25 cellular contexts compared by ENCODE assay signal in the genomic region with DNA sequence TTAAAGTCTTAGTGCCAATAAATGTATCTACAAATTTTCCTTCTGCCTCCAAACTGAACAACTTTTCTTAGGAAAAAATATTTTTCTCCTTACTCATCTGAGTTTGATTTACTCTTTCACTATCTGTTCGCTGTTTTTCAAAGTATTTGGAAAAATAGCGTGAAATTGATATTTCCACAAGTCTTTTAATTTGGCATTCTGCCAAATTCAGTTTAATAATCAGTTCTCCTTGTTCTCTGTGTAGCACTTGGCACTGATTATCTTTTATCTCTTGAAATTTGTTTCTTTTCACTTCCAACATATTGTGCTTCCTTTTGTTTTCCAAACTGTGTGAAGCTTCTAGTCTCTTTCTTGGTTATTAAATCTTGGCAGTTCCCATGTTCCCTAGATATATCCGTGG.
"Had no signal": no experiment of that assay in that cellular context is flagged by ENCODE, and none has a peak within 500 bp of the region (broad histone marks: within the 10 kb centered on the region; RNA-seq: fewer than 3 reads in every experiment).

No MANE protein-coding gene starts in this region.

- FAIRE-seq: RCC 7860, TTC549 had no signal

- ATAC-seq: activated CD8-positive, alpha-beta T cell treated with anti-CD3 and anti-CD28 coated beads, Interleukin-2, amount 10 ng/mL, durations not matched to agents 7 days and 5 days; activated naive CD8-positive, alpha-beta T cell treated with anti-CD3 and anti-CD28 coated beads, Interleukin-2, amount 50 U/mL, for 24 hours had no signal

- H3K27ac Mint-ChIP-seq: activated CD4-positive, alpha-beta T cell treated with anti-CD3 and anti-CD28 coated beads, Interleukin-2, amount 10 ng/mL, durations not matched to agents 24 days and 14 days; activated CD8-positive, alpha-beta T cell treated with anti-CD3 and anti-CD28 coated beads, Interleukin-2, amount 10 ng/mL, durations not matched to agents 7 days and 5 days; activated naive CD4-positive, alpha-beta T cell treated with anti-CD3 and anti-CD28 coated beads for 36 hours; activated naive CD8-positive, alpha-beta T cell; activated naive CD8-positive, alpha-beta T cell treated with anti-CD3 and anti-CD28 coated beads, Interleukin-2, amount 50 U/mL, for 24 hours; activated T-cell treated with anti-CD3 and anti-CD28 coated beads, Interleukin-2, amount 50 U/mL, for 24 hours; activated T-helper 2 cell treated with anti-CD3 and anti-CD28 coated beads, Interferon-gamma antibody, Interleukin-2, Interleukin-4, amounts not matched to agents 10 μg/mL and 5 μg/mL and 100 μg/mL, durations not matched to agents 14 hours and 24 hours and 36 hours; IgD-negative memory B cell had no signal

- H3K4me3 Mint-ChIP-seq: activated CD4-positive, alpha-beta T cell treated with anti-CD3 and anti-CD28 coated beads, Interleukin-2, amount 10 ng/mL, durations not matched to agents 24 days and 14 days; activated CD8-positive, alpha-beta T cell treated with anti-CD3 and anti-CD28 coated beads, Interleukin-2, amount 10 ng/mL, durations not matched to agents 7 days and 5 days; activated naive CD4-positive, alpha-beta T cell treated with anti-CD3 and anti-CD28 coated beads for 36 hours; activated naive CD8-positive, alpha-beta T cell; activated naive CD8-positive, alpha-beta T cell treated with anti-CD3 and anti-CD28 coated beads, Interleukin-2, amount 50 U/mL, for 24 hours; activated T-cell treated with anti-CD3 and anti-CD28 coated beads, Interleukin-2, amount 50 U/mL, for 24 hours; IgD-negative memory B cell had no signal

- H3K27me3 Mint-ChIP-seq: activated CD4-positive, alpha-beta T cell treated with anti-CD3 and anti-CD28 coated beads, Interleukin-2, amount 10 ng/mL, durations not matched to agents 24 days and 14 days; activated naive CD8-positive, alpha-beta T cell; activated naive CD8-positive, alpha-beta T cell treated with anti-CD3 and anti-CD28 coated beads, Interleukin-2, amount 50 U/mL, for 24 hours; activated T-cell treated with anti-CD3 and anti-CD28 coated beads, Interleukin-2, amount 50 U/mL, for 24 hours; IgD-negative memory B cell had no signal

- H3K27me3 ChIP-seq: brain microvascular endothelial cell had no signal

- H2AFZ ChIP-seq: PC-9 had no signal

- H3K4me2 ChIP-seq: PC-9 had no signal

- H3K4me3 ChIP-seq: PC-9, SK-N-MC had no signal

- H3K36me3 Mint-ChIP-seq: activated naive CD8-positive, alpha-beta T cell; IgD-negative memory B cell had no signal

- DNase-seq: activated CD4-positive, alpha-beta T cell treated with anti-CD3 and anti-CD28 coated beads, Interleukin-2, amount 10 ng/mL, durations not matched to agents 24 days and 14 days; activated CD4-positive, alpha-beta T cell treated with anti-CD3 and anti-CD28 coated beads, Interleukin-2, amount 50 U/mL, for 4 hours; activated CD8-positive, alpha-beta T cell treated with anti-CD3 and anti-CD28 coated beads, Interleukin-2, amount 10 ng/mL, durations not matched to agents 7 days and 5 days; activated gamma-delta T cell treated with Interleukin-2 at 50 U/mL for 16 hours; activated naive CD4-positive, alpha-beta T cell treated with anti-CD3 and anti-CD28 coated beads for 36 hours; activated naive CD8-positive, alpha-beta T cell treated with anti-CD3 and anti-CD28 coated beads, Interleukin-2, amount 50 U/mL, for 24 hours; activated T-cell treated with anti-CD3 and anti-CD28 coated beads, Interleukin-2, amount 50 U/mL, for 24 hours; anterior cingulate cortex; brain microvascular endothelial cell; central memory CD4-positive, alpha-beta T cell; NCI-H1436 treated with DMSO at 0.1 percent for 48 hours; NCI-H1694 treated with DMSO at 0.1 percent for 48 hours; NCI-H2029; NCI-H2171 treated with DMSO at 0.1 percent for 48 hours; NCI-H2227 treated with DMSO at 0.1 percent for 48 hours; NCI-H446 treated with DMSO at 0.1 percent for 48 hours; NCI-H524; PC-9; Right ventricle myocardium superior had no signal

- H3K36me3 ChIP-seq: brain microvascular endothelial cell had no signal

- H3K27ac ChIP-seq: brain microvascular endothelial cell, PC-9, SK-N-MC had no signal

- H3K4me1 Mint-ChIP-seq: activated CD4-positive, alpha-beta T cell treated with anti-CD3 and anti-CD28 coated beads, Interleukin-2, amount 10 ng/mL, durations not matched to agents 24 days and 14 days; activated naive CD8-positive, alpha-beta T cell treated with anti-CD3 and anti-CD28 coated beads, Interleukin-2, amount 50 U/mL, for 24 hours; IgD-negative memory B cell had no signal
